In the genomic region with DNA sequence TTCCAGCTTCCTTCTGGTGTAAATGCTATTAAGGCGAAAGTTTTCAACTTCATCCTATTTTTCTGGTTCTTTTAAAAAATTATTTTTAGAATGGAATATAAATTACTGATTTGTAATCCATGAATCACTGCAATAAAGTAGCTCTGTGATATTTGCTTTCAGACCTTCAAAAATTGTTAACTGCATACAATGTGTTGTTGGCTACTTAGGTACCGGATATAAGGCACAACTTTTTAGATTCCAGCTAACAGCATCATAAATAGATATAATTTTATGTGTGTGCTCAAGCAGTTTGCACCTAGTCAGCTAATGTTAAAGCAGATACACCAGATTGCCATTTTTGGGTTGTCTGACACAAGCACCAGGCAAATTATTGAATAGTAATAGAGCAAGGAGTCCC, we compare ENCODE assay signal across 9 cellular contexts. TPM values are rescaled to one million over a fixed set of nuclear protein-coding genes. Genes with fewer than 3 reads are reported as not detected.
"Had no signal": no experiment of that assay in that cellular context is flagged by ENCODE, and none has a peak within 500 bp of the region (broad histone marks: within the 10 kb centered on the region; RNA-seq: fewer than 3 reads in every experiment).

No MANE protein-coding gene starts in this region.

- DNase-seq: GDM1, GF-D8 had no signal

- H3K4me3 ChIP-seq: GM12878 had no signal

- FAIRE-seq: G401.6, GM12878, GM12891, GM12892, GM18507, GM19239 had no signal

- ATAC-seq: GM12878 had no signal

RNA-seq across cellular contexts. Expression of a gene that starts 58.7 kb away (rescaled TPM):
- total RNA-seq: G401 had no signal
